Comparison of ENCODE assay signal across 12 cellular contexts in the genomic region with DNA sequence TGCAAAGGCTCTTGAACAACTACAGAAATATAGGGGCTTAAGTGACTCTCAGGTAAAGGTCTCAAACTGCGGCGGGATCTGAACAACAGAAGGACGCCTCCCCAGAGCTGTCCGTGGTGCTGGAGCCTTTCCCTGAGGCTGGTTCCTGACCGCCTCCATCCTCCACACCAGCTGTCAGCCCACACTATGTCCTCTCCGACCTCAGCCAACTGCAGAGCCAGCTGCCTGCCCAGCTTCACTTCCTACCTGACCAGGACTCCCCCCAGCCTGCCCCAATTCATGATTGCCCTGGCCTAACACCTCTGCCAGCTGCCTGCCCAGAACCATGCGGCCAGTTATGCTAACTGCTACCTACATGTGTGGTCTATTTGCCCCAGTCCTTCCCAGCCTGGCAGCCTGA.
DNase-seq lines count a peak whose midpoint lies in the region; ATAC-seq and TF ChIP-seq lines count a peak whose summit lies in the region.
"Had no signal": no experiment of that assay in that cellular context is flagged by ENCODE, and none has a peak within 500 bp of the region (broad histone marks: within the 10 kb centered on the region; RNA-seq: fewer than 3 reads in every experiment).

No MANE protein-coding gene starts in this region.

- CTCF ChIA-PET in HEK293 (lab: Yijun Ruan, JAX), result interaction anchor here (0.6 to 1.4 kb wide), 2 partner anchors 23 to 48 kb away, joined by 3 to 4 read pairs; no protein-coding TSS in a partner anchor

- no peaks in the 10 kb centered on the region for H3K36me3 ChIP-seq in HEK293 (ENCODE audit: control insufficient read depth in 2 of 2, insufficient read depth in 1 of 2, low read length in 2 of 2)
- no peaks in the 10 kb centered on the region for H3K36me3 ChIP-seq in iPS DF 6.9 (ENCODE audit: control insufficient read depth, insufficient read depth, low read length)

- no peak overlapping the region for H3K27ac ChIP-seq in HEK293 (ENCODE audit: extremely low read depth, low read depth, low read length)
- H3K27ac ChIP-seq in iPS DF 6.9 (ENCODE audit: low read length), result no peak overlapping the region

- no CpG with 5 or more reads among the region's 7 CpGs for WGBS in iPS DF 6.9 (ENCODE audit: insufficient coverage, insufficient read length)

- H3K4me3 ChIP-seq in HEK293 (ENCODE audit: low read depth, low read length), result no peak overlapping the region
- H3K4me3 ChIP-seq in iPS DF 6.9 (ENCODE audit: low read length), result no peak overlapping the region

- POLR2A ChIA-PET in HEK293 (lab: Yijun Ruan, JAX), result no interaction called here

- H3K9me3 ChIP-seq in HEK293 (ENCODE audit: control insufficient read depth, insufficient read depth, low read depth, low read length) (no peaks in the 10 kb centered on the region), iPS DF 6.9 (ENCODE audit: control insufficient read depth, insufficient read depth, low read length) (no peaks in the 10 kb centered on the region)

- H3K4me1 ChIP-seq in HEK293 (ENCODE audit: control insufficient read depth, insufficient read depth, low read length) (no peaks in the 10 kb centered on the region), iPS DF 6.9 (ENCODE audit: control insufficient read depth, insufficient read depth, low read length) (no peaks in the 10 kb centered on the region)

- no peak for TF ChIP-seq CTCF in HEK293 (tag by site-specific recombination; IDR thresholded peaks at IDR 0.05)

- H3K27me3 ChIP-seq in iPS DF 6.9 (ENCODE audit: control insufficient read depth, insufficient read depth, low read length), result no peaks in the 10 kb centered on the region

- no peak for ATAC-seq in HG03442 (IDR thresholded peaks at IDR 0.05; ENCODE audit: unreplicated experiment)
- no peak for ATAC-seq in HG03135 (IDR thresholded peaks at IDR 0.05; ENCODE audit: unreplicated experiment)
- ATAC-seq: right cardiac atrium had no signal

- DNase-seq in AG08395 (ENCODE audit: low spot score) (peak; percentile 25), UCSD-AML1 (lab: John Stamatoyannopoulos, UW; ENCODE audit: unreplicated experiment) (peak; percentile 25), iPS DF 6.9 (ENCODE audit: low read depth, low spot score) (peak; percentile 43), NCI-H1694 (lab: John Stamatoyannopoulos, UW) (no peak), putamen (ENCODE audit: low spot score) (no peak)
- DNase-seq: aorta, COR-L47, NCI-H1930, right cardiac atrium had no signal

TF ChIP-seq in HEK293, 187 proteins besides CTCF, POLR2A, EP300 and RAD21:
- TF ChIP-seq ZNF174 (tag by site-specific recombination; IDR thresholded peaks at IDR 0.05), result no peak
- TF ChIP-seq, protein P1, sequence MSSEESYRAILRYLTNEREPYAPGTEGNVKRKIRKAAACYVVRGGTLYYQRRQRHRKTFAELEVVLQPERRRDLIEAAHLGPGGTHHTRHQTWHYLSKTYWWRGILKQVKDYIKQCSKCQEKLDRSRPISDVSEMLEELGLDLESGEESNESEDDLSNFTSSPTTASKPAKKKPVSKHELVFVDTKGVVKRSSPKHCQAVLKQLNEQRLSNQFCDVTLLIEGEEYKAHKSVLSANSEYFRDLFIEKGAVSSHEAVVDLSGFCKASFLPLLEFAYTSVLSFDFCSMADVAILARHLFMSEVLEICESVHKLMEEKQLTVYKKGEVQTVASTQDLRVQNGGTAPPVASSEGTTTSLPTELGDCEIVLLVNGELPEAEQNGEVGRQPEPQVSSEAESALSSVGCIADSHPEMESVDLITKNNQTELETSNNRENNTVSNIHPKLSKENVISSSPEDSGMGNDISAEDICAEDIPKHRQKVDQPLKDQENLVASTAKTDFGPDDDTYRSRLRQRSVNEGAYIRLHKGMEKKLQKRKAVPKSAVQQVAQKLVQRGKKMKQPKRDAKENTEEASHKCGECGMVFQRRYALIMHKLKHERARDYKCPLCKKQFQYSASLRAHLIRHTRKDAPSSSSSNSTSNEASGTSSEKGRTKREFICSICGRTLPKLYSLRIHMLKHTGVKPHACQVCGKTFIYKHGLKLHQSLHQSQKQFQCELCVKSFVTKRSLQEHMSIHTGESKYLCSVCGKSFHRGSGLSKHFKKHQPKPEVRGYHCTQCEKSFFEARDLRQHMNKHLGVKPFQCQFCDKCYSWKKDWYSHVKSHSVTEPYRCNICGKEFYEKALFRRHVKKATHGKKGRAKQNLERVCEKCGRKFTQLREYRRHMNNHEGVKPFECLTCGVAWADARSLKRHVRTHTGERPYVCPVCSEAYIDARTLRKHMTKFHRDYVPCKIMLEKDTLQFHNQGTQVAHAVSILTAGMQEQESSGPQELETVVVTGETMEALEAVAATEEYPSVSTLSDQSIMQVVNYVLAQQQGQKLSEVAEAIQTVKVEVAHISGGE (tag by site-specific recombination; conservative IDR thresholded peaks at IDR 0.05; ENCODE audit: low read depth), result no peak
- TF ChIP-seq, protein P2, sequence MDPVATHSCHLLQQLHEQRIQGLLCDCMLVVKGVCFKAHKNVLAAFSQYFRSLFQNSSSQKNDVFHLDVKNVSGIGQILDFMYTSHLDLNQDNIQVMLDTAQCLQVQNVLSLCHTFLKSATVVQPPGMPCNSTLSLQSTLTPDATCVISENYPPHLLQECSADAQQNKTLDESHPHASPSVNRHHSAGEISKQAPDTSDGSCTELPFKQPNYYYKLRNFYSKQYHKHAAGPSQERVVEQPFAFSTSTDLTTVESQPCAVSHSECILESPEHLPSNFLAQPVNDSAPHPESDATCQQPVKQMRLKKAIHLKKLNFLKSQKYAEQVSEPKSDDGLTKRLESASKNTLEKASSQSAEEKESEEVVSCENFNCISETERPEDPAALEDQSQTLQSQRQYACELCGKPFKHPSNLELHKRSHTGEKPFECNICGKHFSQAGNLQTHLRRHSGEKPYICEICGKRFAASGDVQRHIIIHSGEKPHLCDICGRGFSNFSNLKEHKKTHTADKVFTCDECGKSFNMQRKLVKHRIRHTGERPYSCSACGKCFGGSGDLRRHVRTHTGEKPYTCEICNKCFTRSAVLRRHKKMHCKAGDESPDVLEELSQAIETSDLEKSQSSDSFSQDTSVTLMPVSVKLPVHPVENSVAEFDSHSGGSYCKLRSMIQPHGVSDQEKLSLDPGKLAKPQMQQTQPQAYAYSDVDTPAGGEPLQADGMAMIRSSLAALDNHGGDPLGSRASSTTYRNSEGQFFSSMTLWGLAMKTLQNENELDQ (tag by site-specific recombination; IDR thresholded peaks at IDR 0.05; ENCODE audit: low read depth), result no peak
- no peak for TF ChIP-seq ZNF610 (tag by site-specific recombination; IDR thresholded peaks at IDR 0.05; ENCODE audit: borderline replicate concordance)
- no peak for TF ChIP-seq WT1 (tag by site-specific recombination; IDR thresholded peaks at IDR 0.05)
- TF ChIP-seq, protein P3, sequence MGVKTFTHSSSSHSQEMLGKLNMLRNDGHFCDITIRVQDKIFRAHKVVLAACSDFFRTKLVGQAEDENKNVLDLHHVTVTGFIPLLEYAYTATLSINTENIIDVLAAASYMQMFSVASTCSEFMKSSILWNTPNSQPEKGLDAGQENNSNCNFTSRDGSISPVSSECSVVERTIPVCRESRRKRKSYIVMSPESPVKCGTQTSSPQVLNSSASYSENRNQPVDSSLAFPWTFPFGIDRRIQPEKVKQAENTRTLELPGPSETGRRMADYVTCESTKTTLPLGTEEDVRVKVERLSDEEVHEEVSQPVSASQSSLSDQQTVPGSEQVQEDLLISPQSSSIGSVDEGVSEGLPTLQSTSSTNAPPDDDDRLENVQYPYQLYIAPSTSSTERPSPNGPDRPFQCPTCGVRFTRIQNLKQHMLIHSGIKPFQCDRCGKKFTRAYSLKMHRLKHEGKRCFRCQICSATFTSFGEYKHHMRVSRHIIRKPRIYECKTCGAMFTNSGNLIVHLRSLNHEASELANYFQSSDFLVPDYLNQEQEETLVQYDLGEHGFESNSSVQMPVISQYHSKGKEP (tag by site-specific recombination; IDR thresholded peaks at IDR 0.05), result no peak
- TF ChIP-seq ZBTB48 (tag by site-specific recombination; IDR thresholded peaks at IDR 0.05), result no peak
- TF ChIP-seq, protein P4, sequence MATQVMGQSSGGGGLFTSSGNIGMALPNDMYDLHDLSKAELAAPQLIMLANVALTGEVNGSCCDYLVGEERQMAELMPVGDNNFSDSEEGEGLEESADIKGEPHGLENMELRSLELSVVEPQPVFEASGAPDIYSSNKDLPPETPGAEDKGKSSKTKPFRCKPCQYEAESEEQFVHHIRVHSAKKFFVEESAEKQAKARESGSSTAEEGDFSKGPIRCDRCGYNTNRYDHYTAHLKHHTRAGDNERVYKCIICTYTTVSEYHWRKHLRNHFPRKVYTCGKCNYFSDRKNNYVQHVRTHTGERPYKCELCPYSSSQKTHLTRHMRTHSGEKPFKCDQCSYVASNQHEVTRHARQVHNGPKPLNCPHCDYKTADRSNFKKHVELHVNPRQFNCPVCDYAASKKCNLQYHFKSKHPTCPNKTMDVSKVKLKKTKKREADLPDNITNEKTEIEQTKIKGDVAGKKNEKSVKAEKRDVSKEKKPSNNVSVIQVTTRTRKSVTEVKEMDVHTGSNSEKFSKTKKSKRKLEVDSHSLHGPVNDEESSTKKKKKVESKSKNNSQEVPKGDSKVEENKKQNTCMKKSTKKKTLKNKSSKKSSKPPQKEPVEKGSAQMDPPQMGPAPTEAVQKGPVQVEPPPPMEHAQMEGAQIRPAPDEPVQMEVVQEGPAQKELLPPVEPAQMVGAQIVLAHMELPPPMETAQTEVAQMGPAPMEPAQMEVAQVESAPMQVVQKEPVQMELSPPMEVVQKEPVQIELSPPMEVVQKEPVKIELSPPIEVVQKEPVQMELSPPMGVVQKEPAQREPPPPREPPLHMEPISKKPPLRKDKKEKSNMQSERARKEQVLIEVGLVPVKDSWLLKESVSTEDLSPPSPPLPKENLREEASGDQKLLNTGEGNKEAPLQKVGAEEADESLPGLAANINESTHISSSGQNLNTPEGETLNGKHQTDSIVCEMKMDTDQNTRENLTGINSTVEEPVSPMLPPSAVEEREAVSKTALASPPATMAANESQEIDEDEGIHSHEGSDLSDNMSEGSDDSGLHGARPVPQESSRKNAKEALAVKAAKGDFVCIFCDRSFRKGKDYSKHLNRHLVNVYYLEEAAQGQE (tag by site-specific recombination; IDR thresholded peaks at IDR 0.05), result peak; percentile 93
- TF ChIP-seq EGR2 (tag by site-specific recombination; IDR thresholded peaks at IDR 0.05; ENCODE audit: low read depth), result peak; percentile 60; the same call in 1 of the 2 replicates
- peak; percentile 29; the same call in 1 of the 2 replicates for TF ChIP-seq ZFHX2 (tag by site-specific recombination; conservative IDR thresholded peaks at IDR 0.05)

Comparison
In these comparisons a context has a peak if more than half of its experiments do, and no peak if none do; other contexts are left out.
1. DNase-seq: peak in AG08395 (single experiment), UCSD-AML1 (single experiment) and iPS DF 6.9 (single experiment); none in NCI-H1694 (single experiment) and putamen (single experiment).